8 cellular contexts compared by ENCODE assay signal in the genomic region with DNA sequence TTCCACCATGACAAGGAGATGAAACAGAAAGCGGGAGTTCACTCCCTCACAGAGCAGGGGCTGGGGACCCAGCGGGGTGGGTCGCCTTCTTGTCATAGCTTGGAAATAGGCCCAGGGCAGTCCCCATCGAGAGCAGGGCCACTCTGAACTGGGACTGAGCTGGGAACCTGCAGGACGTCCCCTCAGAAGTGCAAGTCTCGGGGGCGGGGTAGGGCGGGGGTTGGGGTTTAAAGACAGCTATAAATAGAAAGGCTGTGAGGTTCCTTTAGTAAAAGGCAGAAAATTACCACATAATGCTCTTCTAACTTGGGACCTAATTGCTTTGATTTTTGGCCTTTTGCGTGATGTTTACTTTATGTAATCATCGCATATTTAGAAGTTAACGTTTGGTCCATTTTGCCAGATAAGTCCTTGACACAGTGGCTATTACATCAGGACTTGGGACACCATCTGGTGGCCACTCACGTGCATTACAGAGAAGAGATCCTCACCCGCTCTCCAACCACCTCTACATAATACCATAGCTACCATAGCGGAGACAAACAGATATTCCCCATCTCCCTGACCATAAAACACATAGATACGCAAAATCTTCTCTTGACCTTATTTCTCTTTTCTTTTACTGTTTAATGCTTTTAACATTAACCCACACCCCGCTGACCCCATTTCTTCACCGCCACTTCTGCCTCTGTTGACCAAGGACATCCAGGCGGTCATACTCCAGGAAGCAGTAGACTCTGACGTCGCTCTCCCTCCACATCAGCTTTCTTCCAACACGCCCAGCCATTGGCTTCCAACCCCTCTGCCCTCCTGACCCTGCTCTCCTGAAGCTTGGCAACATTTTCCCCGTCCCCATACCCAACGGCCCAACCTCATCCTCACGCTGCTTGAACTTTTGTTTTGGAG. TPM values are rescaled to one million over a fixed set of nuclear protein-coding genes. Genes with fewer than 3 reads are reported as not detected.
DNase-seq lines count a peak whose midpoint lies in the region; ATAC-seq and TF ChIP-seq lines count a peak whose summit lies in the region.

No MANE protein-coding gene starts in this region.

- TF ChIP-seq CTCF in BJ (IDR thresholded peaks at IDR 0.05; ENCODE audit: insufficient read depth, low read depth, low read length) (peak; percentile 78), lower leg skin (IDR thresholded peaks at IDR 0.05) (peak in 1 of 3 donors; percentile 62)

- CTCF ChIA-PET in BJ (lab: Yijun Ruan, JAX), result interaction anchor here (0.5 to 3.6 kb wide), 21 partner anchors 12 to 512 kb away, joined by 3 to 27 read pairs (median 4); no protein-coding TSS in a partner anchor

- no peaks in the 10 kb centered on the region; the same call in 1 of the 2 replicates for H3K27me3 ChIP-seq in BJ (ENCODE audit: control insufficient read depth, insufficient read depth, low read length)

- TF ChIP-seq POLR2A in lower leg skin (IDR thresholded peaks at IDR 0.05), result no peak

- H3K4me3 ChIP-seq in BJ (ENCODE audit: low read depth, low read length), result no peak overlapping the region
- H3K4me3 ChIP-seq in lower leg skin (ENCODE audit: low read depth, poor library complexity, severe bottlenecking), result no peak overlapping the region

- ATAC-seq in GM19351 (IDR thresholded peaks at IDR 0.05; ENCODE audit: unreplicated experiment) (peak; percentile 52), GM19395 (IDR thresholded peaks at IDR 0.05; ENCODE audit: unreplicated experiment) (no peak)

- WGBS in lower leg skin, 2 donors, result 44 to 46% methylated on average over 24 of the region's 24 CpGs

- H3K36me3 Mint-ChIP-seq in stimulated activated naive CD8-positive, alpha-beta T cell treated with anti-CD3 and anti-CD28 coated beads, Interleukin-15, Interleukin-2, amounts not matched to agents 100 ng/mL and 50 ng/mL, for 24 hours (ENCODE audit: low read depth), result peaks cover 56% of the 10 kb centered on the region

- intact Hi-C loops in lower leg skin (cut with DNase I; ENCODE audit: low total_unique reads), result no loop called here

- H3K4me3 Mint-ChIP-seq in stimulated activated naive CD8-positive, alpha-beta T cell treated with anti-CD3 and anti-CD28 coated beads, Interleukin-15, Interleukin-2, amounts not matched to agents 100 ng/mL and 50 ng/mL, for 24 hours, result no peak overlapping the region

- peaks cover 71% of the 10 kb centered on the region for H3K4me1 Mint-ChIP-seq in stimulated activated naive CD8-positive, alpha-beta T cell treated with anti-CD3 and anti-CD28 coated beads, Interleukin-15, Interleukin-2, amounts not matched to agents 100 ng/mL and 50 ng/mL, for 24 hours (ENCODE audit: low read depth)

- DNase-seq in BJ (ENCODE audit: low read depth) (peak; percentile 7), NCI-H2171 treated with DMSO at 0.1 percent for 48 hours (lab: John Stamatoyannopoulos, UW) (peak; percentile 22), lower leg skin (ENCODE audit: low spot score in 2 of 2) (peak; percentile 55 to 74)
- DNase-seq in activated CD4-positive, alpha-beta T cell treated with anti-CD3 and anti-CD28 coated beads for 1 hour, result peak; percentile 26
- peak; percentile 19 for DNase-seq in effector CD8-positive, alpha-beta T cell (lab: John Stamatoyannopoulos, UW)

- POLR2A ChIA-PET in BJ (lab: Charles Lee), result no interaction called here

- H3K36me3 ChIP-seq in BJ (ENCODE audit: control insufficient read depth, insufficient read depth, low read length), result no peaks in the 10 kb centered on the region

- H3K27me3 Mint-ChIP-seq in stimulated activated naive CD8-positive, alpha-beta T cell treated with anti-CD3 and anti-CD28 coated beads, Interleukin-15, Interleukin-2, amounts not matched to agents 100 ng/mL and 50 ng/mL, for 24 hours, result no peaks in the 10 kb centered on the region

- no peaks in the 10 kb centered on the region for H3K9me3 Mint-ChIP-seq in stimulated activated naive CD8-positive, alpha-beta T cell treated with anti-CD3 and anti-CD28 coated beads, Interleukin-15, Interleukin-2, amounts not matched to agents 100 ng/mL and 50 ng/mL, for 24 hours

- H3K27ac Mint-ChIP-seq in stimulated activated naive CD8-positive, alpha-beta T cell treated with anti-CD3 and anti-CD28 coated beads, Interleukin-15, Interleukin-2, amounts not matched to agents 100 ng/mL and 50 ng/mL, for 24 hours, result peak overlapping the region; percentile 47

RNA-seq across cellular contexts. Expression of gene PIK3R6, which starts 27.5 kb away (rescaled TPM):
- polyA plus RNA-seq in BJ (2011; rRNA removed), result not detected in 2 replicates
- 0.05 TPM in 1 of 2 replicates, not detected in the other for polyA minus RNA-seq in BJ (2011; rRNA and poly(A)+ RNA removed)
- total RNA-seq in lower leg skin, result 1 to 10 TPM in 2 of 4 donors, under 1 TPM in 2; 0.52 to 2.5 (median 1.1) TPM

Comparison
In these comparisons a context has a peak if more than half of its experiments do, and no peak if none do; other contexts are left out.
1. DNase-seq: peak in every context shown above with its lines; median percentile 64 in lower leg skin; 26 in activated CD4-positive, alpha-beta T cell treated with anti-CD3 and anti-CD28 coated beads for 1 hour; 22 in NCI-H2171 treated with DMSO at 0.1 percent for 48 hours; 19 in effector CD8-positive, alpha-beta T cell; 7 in BJ.